ENCODE assay signal across 1 cellular context in the genomic region with DNA sequence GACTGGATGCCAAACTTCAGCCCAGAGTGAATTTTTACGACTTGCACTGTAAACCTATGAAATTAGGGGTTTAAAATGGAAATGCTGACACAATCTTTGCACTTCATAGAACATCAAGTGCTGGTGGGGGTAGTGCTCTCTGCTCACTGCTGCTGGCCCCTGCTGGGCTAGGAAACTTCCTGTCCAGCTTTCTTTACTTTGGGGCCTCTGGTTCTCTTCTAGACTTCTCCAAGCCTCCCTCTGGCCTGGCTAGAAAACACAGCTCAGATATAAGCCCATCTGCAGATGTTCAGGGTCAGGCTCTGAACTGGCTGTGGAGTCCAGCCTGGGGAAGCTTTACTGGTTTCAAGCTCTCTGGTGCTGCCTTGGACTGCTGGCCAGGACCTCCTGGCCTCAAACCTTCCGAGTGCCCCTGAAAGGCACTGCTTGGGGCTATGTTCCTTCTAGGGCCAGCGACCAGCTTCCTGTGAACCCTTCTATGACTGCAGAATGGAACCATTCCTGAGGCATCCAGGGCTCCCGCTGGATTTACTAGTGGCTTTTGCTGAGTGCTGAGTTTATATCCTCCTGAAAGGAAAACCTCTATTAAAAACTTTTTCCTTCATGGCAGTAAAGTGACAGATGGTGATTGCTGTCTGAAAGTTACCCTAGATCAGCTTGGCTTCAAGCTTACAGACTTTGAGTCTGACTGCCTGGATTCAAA.
TF ChIP-seq lines count a peak whose summit lies in the region.

No MANE protein-coding gene starts in this region.

TF ChIP-seq in HepG2, 621 proteins besides CTCF, POLR2A, EP300 and RAD21:
- TF ChIP-seq IKZF4 (CRISPR knock-in tag; IDR thresholded peaks at IDR 0.05; ENCODE audit: borderline replicate concordance, low read depth, not compliant biosample characterization) (no peak), RFXAP (CRISPR knock-in tag; IDR thresholded peaks at IDR 0.05; ENCODE audit: borderline replicate concordance) (0 out of 2 replicates have a peak, but pooled peaks have one; percentile 18), IRF2 (CRISPR knock-in tag; IDR thresholded peaks at IDR 0.05) (no peak), ZKSCAN8 (CRISPR knock-in tag; IDR thresholded peaks at IDR 0.05; ENCODE audit: borderline replicate concordance) (no peak), ZNF598 (CRISPR knock-in tag; IDR thresholded peaks at IDR 0.05; ENCODE audit: borderline replicate concordance) (no peak), JUND (CRISPR knock-in tag; IDR thresholded peaks at IDR 0.05) (no peak)
- TF ChIP-seq, protein P1, sequence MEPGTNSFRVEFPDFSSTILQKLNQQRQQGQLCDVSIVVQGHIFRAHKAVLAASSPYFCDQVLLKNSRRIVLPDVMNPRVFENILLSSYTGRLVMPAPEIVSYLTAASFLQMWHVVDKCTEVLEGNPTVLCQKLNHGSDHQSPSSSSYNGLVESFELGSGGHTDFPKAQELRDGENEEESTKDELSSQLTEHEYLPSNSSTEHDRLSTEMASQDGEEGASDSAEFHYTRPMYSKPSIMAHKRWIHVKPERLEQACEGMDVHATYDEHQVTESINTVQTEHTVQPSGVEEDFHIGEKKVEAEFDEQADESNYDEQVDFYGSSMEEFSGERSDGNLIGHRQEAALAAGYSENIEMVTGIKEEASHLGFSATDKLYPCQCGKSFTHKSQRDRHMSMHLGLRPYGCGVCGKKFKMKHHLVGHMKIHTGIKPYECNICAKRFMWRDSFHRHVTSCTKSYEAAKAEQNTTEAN (CRISPR knock-in tag; conservative IDR thresholded peaks at IDR 0.05): 0 out of 2 replicates have a peak, but pooled peaks have one; percentile 26
